In the genomic region with DNA sequence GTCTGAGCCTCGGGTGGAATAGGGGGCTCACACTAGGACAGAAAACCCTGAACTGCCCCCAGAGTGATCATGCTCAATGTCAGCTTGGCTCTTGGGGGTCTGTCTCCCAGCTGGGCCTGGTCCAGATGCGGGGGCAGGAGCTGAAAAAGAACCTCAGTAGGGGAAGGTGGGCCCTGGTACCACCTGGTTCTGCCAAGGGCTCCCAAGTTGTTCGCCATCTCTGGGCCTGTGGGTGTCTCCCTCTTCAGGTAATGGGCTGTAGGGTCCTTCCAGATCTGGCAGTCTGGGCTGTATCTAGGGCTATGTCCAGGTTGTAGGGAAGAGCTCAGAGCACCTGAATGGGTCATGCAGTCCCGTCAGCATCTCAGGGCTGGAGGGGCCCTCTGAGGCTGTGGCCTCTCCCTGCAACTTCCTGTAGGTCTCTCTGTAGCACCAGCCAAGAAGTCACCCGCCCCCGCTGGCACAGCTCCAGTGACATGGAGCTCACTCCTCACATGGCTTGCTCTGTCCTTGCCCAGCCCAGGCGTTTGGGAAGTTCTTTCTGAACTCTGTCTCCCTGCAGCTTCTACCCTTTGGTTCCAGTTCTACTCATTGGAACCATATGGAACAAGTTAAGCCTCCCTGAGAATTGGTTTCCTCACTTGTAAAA, we compare ENCODE assay signal across 9 cellular contexts. TPM values are rescaled to one million over a fixed set of nuclear protein-coding genes. Genes with fewer than 3 reads are reported as not detected.
DNase-seq lines count a peak whose midpoint lies in the region; ATAC-seq and TF ChIP-seq lines count a peak whose summit lies in the region.
"Had no signal": no experiment of that assay in that cellular context is flagged by ENCODE, and none has a peak within 500 bp of the region (broad histone marks: within the 10 kb centered on the region; RNA-seq: fewer than 3 reads in every experiment).

No MANE protein-coding gene starts in this region.

- WGBS in prostate gland: 36% methylated on average over 7 of the region's 7 CpGs

- peak; percentile 33 for DNase-seq in ELR (ENCODE audit: low read depth)
- DNase-seq in adipocyte (ENCODE audit: low read depth): peak; percentile 54
- peak; percentile 62 to 96 (median 88) for DNase-seq in head of caudate nucleus
- peak; percentile 70 for DNase-seq in prostate gland (ENCODE audit: low spot score)
- no peak for DNase-seq in RWPE1 (ENCODE audit: low spot score)
- no peak for DNase-seq in activated CD4-positive, CD25-positive, alpha-beta regulatory T cell treated with anti-CD3 and anti-CD28 coated beads, Interleukin-2, amount 50 U/mL, for 72 hours
- DNase-seq: natural killer cell had no signal

- peaks cover 12% of the 10 kb centered on the region for H3K4me1 ChIP-seq in adipocyte (ENCODE audit: control insufficient read depth, insufficient read depth, low read length)
- H3K4me1 ChIP-seq in prostate gland (replicated peaks): peaks cover 15% of the 10 kb centered on the region

- intact Hi-C loops in head of caudate nucleus (cut with DNase I) (loop anchor here (2.0 kb wide), 1 partner anchor 33 kb away; a partner anchor contains a TSS), prostate gland (cut with DNase I) (no loop called here)

- H3K27me3 ChIP-seq in adipocyte (replicated peaks; ENCODE audit: control insufficient read depth, insufficient read depth, low read length) (no peaks in the 10 kb centered on the region), prostate gland (replicated peaks; ENCODE audit: insufficient read depth) (no peaks in the 10 kb centered on the region)

- CTCF ChIA-PET in RWPE1 (lab: Yijun Ruan, JAX): interaction anchor here (0.7 kb wide), 1 partner anchor 171 kb away, joined by 3 read pairs; no protein-coding TSS in a partner anchor

- H3K9me3 ChIP-seq in adipocyte (ENCODE audit: control insufficient read depth, low read length) (no peaks in the 10 kb centered on the region), prostate gland (no peaks in the 10 kb centered on the region)

- TF ChIP-seq POLR2A in prostate gland (IDR thresholded peaks at IDR 0.05): no peak

- no peak for ATAC-seq in GM21723 (IDR thresholded peaks at IDR 0.05; ENCODE audit: unreplicated experiment)
- no peak for ATAC-seq in HG03469 (IDR thresholded peaks at IDR 0.05; ENCODE audit: unreplicated experiment)

- H3K4me3 ChIP-seq in adipocyte (ENCODE audit: low read length) (no peak overlapping the region), prostate gland (no peak overlapping the region)

- TF ChIP-seq CTCF in prostate gland (IDR thresholded peaks at IDR 0.05) (no peak), RWPE1 (conservative IDR thresholded peaks at IDR 0.05; ENCODE audit: low read depth) (no peak)

- H3K9ac ChIP-seq in adipocyte (ENCODE audit: low read length): no peak overlapping the region

- H3K36me3 ChIP-seq in adipocyte (ENCODE audit: control insufficient read depth, insufficient read depth, low read length, severe bottlenecking): no peaks in the 10 kb centered on the region
- H3K36me3 ChIP-seq in prostate gland: no peaks in the 10 kb centered on the region

- H3K27ac ChIP-seq in prostate gland (peak overlapping the region; percentile 70 to 79), RWPE1 (no peak overlapping the region)

- POLR2A ChIA-PET in RWPE1 (lab: Yijun Ruan, JAX; ENCODE audit: low non-redundant PET): no interaction called here

RNA-seq across cellular contexts. Expression of a gene that starts 33.0 kb away (rescaled TPM):
- 1 to 10 TPM; 3.3 to 8.1 TPM for total RNA-seq in prostate gland
- total RNA-seq: natural killer cell had no signal

RNA-seq across cellular contexts. Expression of a gene that starts 39.8 kb away (rescaled TPM):
- total RNA-seq in prostate gland: 100 to 1,000 TPM in 1 of 2 donors, 10 to 100 TPM in 1; 90.0 to 114 TPM

Comparison
In these comparisons a context has a peak if more than half of its experiments do, and no peak if none do; other contexts are left out.
1. DNase-seq: peak in ELR (single experiment), adipocyte (single experiment), head of caudate nucleus (42 of 42) and prostate gland (single experiment); none in RWPE1 (single experiment) and activated CD4-positive, CD25-positive, alpha-beta regulatory T cell treated with anti-CD3 and anti-CD28 coated beads, Interleukin-2, amount 50 U/mL, for 72 hours (single experiment).